In genomic region chr4:82500830-82501229, GRCh38 we compare ENCODE assay signal across 15 cellular contexts.
DNase-seq lines count a peak whose midpoint lies in the region; ATAC-seq and TF ChIP-seq lines count a peak whose summit lies in the region.
"Had no signal": no experiment of that assay in that cellular context is flagged by ENCODE, and none has a peak within 500 bp of the region (broad histone marks: within the 10 kb centered on the region; RNA-seq: fewer than 3 reads in every experiment).

No MANE protein-coding gene starts in this region.

- no peaks in the 10 kb centered on the region for H3K9me3 Mint-ChIP-seq in stimulated activated naive CD8-positive, alpha-beta T cell treated with anti-CD3 and anti-CD28 coated beads, Interleukin-15, amount 100 ng/mL, for 72 hours
- H3K9me3 Mint-ChIP-seq in nephron progenitor cell = no peaks in the 10 kb centered on the region

- no peak overlapping the region for H3K4me2 ChIP-seq in neural cell (ENCODE audit: low read length)

- H3K36me3 ChIP-seq in HAP-1 (replicated peaks) (no peaks in the 10 kb centered on the region), neural cell (ENCODE audit: insufficient read depth, low read length) (no peaks in the 10 kb centered on the region)
- H3K36me3 ChIP-seq: BE2C, left lung, tibial artery had no signal

- H3K9me3 ChIP-seq in HAP-1 (no peaks in the 10 kb centered on the region), neural cell (ENCODE audit: low read length) (no peaks in the 10 kb centered on the region)
- H3K9me3 ChIP-seq: BE2C, left lung, tibial artery had no signal

- peaks cover 19% of the 10 kb centered on the region for H3K36me3 Mint-ChIP-seq in nephron progenitor cell (ENCODE audit: low read depth)

- H2AFZ ChIP-seq in neural cell (ENCODE audit: low read depth, low read length) = no peak overlapping the region

- no peaks in the 10 kb centered on the region for H3K4me1 Mint-ChIP-seq in stimulated activated naive CD8-positive, alpha-beta T cell treated with anti-CD3 and anti-CD28 coated beads, Interleukin-15, amount 100 ng/mL, for 72 hours
- H3K4me1 Mint-ChIP-seq in nephron progenitor cell = no peaks in the 10 kb centered on the region

- TF ChIP-seq EP300 in neural cell (conservative IDR thresholded peaks at IDR 0.05; ENCODE audit: poor library complexity, severe bottlenecking) = no peak

- no peak overlapping the region for H3K27ac Mint-ChIP-seq in stimulated activated naive CD8-positive, alpha-beta T cell treated with anti-CD3 and anti-CD28 coated beads, Interleukin-15, amount 100 ng/mL, for 72 hours
- no peak overlapping the region for H3K27ac Mint-ChIP-seq in nephron progenitor cell

- H3K79me2 ChIP-seq in neural cell (replicated peaks; ENCODE audit: insufficient read depth, low read length) = no peaks in the 10 kb centered on the region

- no peak overlapping the region for H3K27ac ChIP-seq in neural cell (ENCODE audit: low read length)
- H3K27ac ChIP-seq: left lung, tibial artery had no signal

- H3K4me1 ChIP-seq in HAP-1 = peaks cover 20% of the 10 kb centered on the region
- H3K4me1 ChIP-seq: BE2C, left lung, tibial artery had no signal

- no peaks in the 10 kb centered on the region for H3K27me3 ChIP-seq in HAP-1 (ENCODE audit: low read depth)
- no peaks in the 10 kb centered on the region for H3K27me3 ChIP-seq in neural cell (ENCODE audit: insufficient read depth, low read depth, low read length)
- H3K27me3 ChIP-seq: BE2C, left lung, tibial artery had no signal

- no peak for TF ChIP-seq RAD21 in neural cell (conservative IDR thresholded peaks at IDR 0.05)

- in situ Hi-C loops in HAP-1 (cut with MboI; ENCODE audit: low sequenced_read_pairs) = no loop called here

- ATAC-seq in stimulated activated naive CD8-positive, alpha-beta T cell treated with anti-CD3 and anti-CD28 coated beads, Interleukin-15, amount 100 ng/mL, for 72 hours = no peak
- no peak for ATAC-seq in Right ventricle myocardium superior (ENCODE audit: poor library complexity)
- ATAC-seq: activated CD4-positive, CD25-positive, alpha-beta regulatory T cell treated with anti-CD3 and anti-CD28 coated beads, Interleukin-2, amount 50 U/mL, for 24 hours; left lung had no signal

- H3K4me3 ChIP-seq in HAP-1 = no peak overlapping the region
- H3K4me3 ChIP-seq in neural cell (ENCODE audit: low read length) = no peak overlapping the region
- H3K4me3 ChIP-seq: left lung, tibial artery had no signal

- intact Hi-C loops in Right ventricle myocardium superior (cut with DNase I) = no loop called here

- no peak overlapping the region for H3K4me3 Mint-ChIP-seq in stimulated activated naive CD8-positive, alpha-beta T cell treated with anti-CD3 and anti-CD28 coated beads, Interleukin-15, amount 100 ng/mL, for 72 hours
- no peak overlapping the region for H3K4me3 Mint-ChIP-seq in nephron progenitor cell

- no peaks in the 10 kb centered on the region for H3K9me2 ChIP-seq in neural cell (ENCODE audit: insufficient read depth, low read length)

- TF ChIP-seq CTCF in neural cell (IDR thresholded peaks at IDR 0.05; ENCODE audit: poor library complexity, severe bottlenecking) = peak; percentile 18
- no peak for TF ChIP-seq CTCF in nephron progenitor cell (IDR thresholded peaks at IDR 0.05)

- H4K20me1 ChIP-seq in neural cell (ENCODE audit: insufficient read depth) = no peaks in the 10 kb centered on the region

- H3K9ac ChIP-seq in neural cell (ENCODE audit: low read length) = no peak overlapping the region

- H3K27me3 Mint-ChIP-seq in stimulated activated naive CD8-positive, alpha-beta T cell treated with anti-CD3 and anti-CD28 coated beads, Interleukin-15, amount 100 ng/mL, for 72 hours = no peaks in the 10 kb centered on the region
- no peaks in the 10 kb centered on the region for H3K27me3 Mint-ChIP-seq in nephron progenitor cell (ENCODE audit: low read depth, poor library complexity)

- peak; percentile 89 to 99 for DNase-seq in HAP-1 (ENCODE audit: low spot score in 2 of 2)
- DNase-seq in NCI-H2081 (lab: John Stamatoyannopoulos, UW) = peak; percentile 55 to 91
- peak; percentile 97 for DNase-seq in NCI-H748 (lab: John Stamatoyannopoulos, UW; ENCODE audit: unreplicated experiment)
- no peak for DNase-seq in stimulated activated naive CD8-positive, alpha-beta T cell treated with anti-CD3 and anti-CD28 coated beads, Interleukin-15, amount 100 ng/mL, for 72 hours
- DNase-seq in Right ventricle myocardium superior = no peak
- no peak for DNase-seq in nephron progenitor cell
- DNase-seq: activated effector memory CD4-positive, alpha-beta T cell treated with Interleukin-2 at 50 U/mL for 16 hours; amygdala; BE2C; foreskin melanocyte; left lung; T-helper 2 cell; tibial artery had no signal

- peaks cover 6% of the 10 kb centered on the region for H3F3A ChIP-seq in neural cell (ENCODE audit: insufficient read depth, low read length, poor library complexity, severe bottlenecking)

TF ChIP-seq in neural cell, 6 proteins besides CTCF, POLR2A, EP300 and RAD21:
- TF ChIP-seq EZH2 (IDR thresholded peaks at IDR 0.05; ENCODE audit: borderline replicate concordance, insufficient read depth, low read length, poor library complexity, severe bottlenecking) (no peak), SMC3 (conservative IDR thresholded peaks at IDR 0.05; ENCODE audit: poor library complexity) (no peak), POLR2AphosphoS5 (IDR thresholded peaks at IDR 0.05) (peak; percentile 22), MXI1 (conservative IDR thresholded peaks at IDR 0.05; ENCODE audit: poor library complexity, severe bottlenecking) (no peak), TAF1 (IDR thresholded peaks at IDR 0.05; ENCODE audit: low read depth) (no peak)
- TF ChIP-seq, protein P1, sequence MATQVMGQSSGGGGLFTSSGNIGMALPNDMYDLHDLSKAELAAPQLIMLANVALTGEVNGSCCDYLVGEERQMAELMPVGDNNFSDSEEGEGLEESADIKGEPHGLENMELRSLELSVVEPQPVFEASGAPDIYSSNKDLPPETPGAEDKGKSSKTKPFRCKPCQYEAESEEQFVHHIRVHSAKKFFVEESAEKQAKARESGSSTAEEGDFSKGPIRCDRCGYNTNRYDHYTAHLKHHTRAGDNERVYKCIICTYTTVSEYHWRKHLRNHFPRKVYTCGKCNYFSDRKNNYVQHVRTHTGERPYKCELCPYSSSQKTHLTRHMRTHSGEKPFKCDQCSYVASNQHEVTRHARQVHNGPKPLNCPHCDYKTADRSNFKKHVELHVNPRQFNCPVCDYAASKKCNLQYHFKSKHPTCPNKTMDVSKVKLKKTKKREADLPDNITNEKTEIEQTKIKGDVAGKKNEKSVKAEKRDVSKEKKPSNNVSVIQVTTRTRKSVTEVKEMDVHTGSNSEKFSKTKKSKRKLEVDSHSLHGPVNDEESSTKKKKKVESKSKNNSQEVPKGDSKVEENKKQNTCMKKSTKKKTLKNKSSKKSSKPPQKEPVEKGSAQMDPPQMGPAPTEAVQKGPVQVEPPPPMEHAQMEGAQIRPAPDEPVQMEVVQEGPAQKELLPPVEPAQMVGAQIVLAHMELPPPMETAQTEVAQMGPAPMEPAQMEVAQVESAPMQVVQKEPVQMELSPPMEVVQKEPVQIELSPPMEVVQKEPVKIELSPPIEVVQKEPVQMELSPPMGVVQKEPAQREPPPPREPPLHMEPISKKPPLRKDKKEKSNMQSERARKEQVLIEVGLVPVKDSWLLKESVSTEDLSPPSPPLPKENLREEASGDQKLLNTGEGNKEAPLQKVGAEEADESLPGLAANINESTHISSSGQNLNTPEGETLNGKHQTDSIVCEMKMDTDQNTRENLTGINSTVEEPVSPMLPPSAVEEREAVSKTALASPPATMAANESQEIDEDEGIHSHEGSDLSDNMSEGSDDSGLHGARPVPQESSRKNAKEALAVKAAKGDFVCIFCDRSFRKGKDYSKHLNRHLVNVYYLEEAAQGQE (IDR thresholded peaks at IDR 0.05; ENCODE audit: borderline replicate concordance) = no peak

Comparison
In these comparisons a context has a peak if more than half of its experiments do, and no peak if none do; other contexts are left out.
1. DNase-seq: peak in HAP-1 (2 of 2), NCI-H2081 (2 of 2) and NCI-H748 (single experiment); none in stimulated activated naive CD8-positive, alpha-beta T cell treated with anti-CD3 and anti-CD28 coated beads, Interleukin-15, amount 100 ng/mL, for 72 hours (0 of 2), Right ventricle myocardium superior (single experiment) and nephron progenitor cell (single experiment).